ENCODE assay signal across 8 cellular contexts in genomic region chr1:248872752-248873408, GRCh38. TPM values are rescaled to one million over a fixed set of nuclear protein-coding genes. Genes with fewer than 3 reads are reported as not detected.
DNase-seq lines count a peak whose midpoint lies in the region; ATAC-seq, FAIRE-seq and TF ChIP-seq lines count a peak whose summit lies in the region.

No MANE protein-coding gene starts in this region.

- POLR2A ChIA-PET in HEK293 (lab: Yijun Ruan, JAX): interaction anchor here (0.8 to 1.4 kb wide), 3 partner anchors 14 to 47 kb away, joined by 4 read pairs; partner anchors contain the start of genes SH3BP5L, ZNF672 and ZNF692
- POLR2A ChIA-PET in SK-N-SH (lab: Yijun Ruan, JAX): interaction anchor here (1.2 to 3.1 kb wide), 4 partner anchors 9 to 47 kb away, joined by 3 to 18 read pairs (median 7); partner anchors contain the start of genes SH3BP5L, ZNF672 and ZNF692
- POLR2A ChIA-PET in K562 (lab: Yijun Ruan, JAX): interaction anchor here (0.5 to 8.6 kb wide), 9 partner anchors 10 to 124 kb away, joined by 3 to 71 read pairs (median 4); partner anchors contain the start of genes ZNF672 and ZNF692

- no peaks in the 10 kb centered on the region for H3K27me3 ChIP-seq in SK-N-SH (ENCODE audit: insufficient read depth)
- H3K27me3 ChIP-seq in K562 (ENCODE audit: control insufficient read depth in 2 of 2, insufficient read depth in 2 of 2, low read length in 2 of 2): no peaks in the 10 kb centered on the region
- no peaks in the 10 kb centered on the region for H3K27me3 ChIP-seq in iPS DF 6.9 (ENCODE audit: control insufficient read depth, insufficient read depth, low read length)
- no peaks in the 10 kb centered on the region for H3K27me3 ChIP-seq in sigmoid colon

- no peak for TF ChIP-seq RAD21 in SK-N-SH (IDR thresholded peaks at IDR 0.05; ENCODE audit: low read length)
- no peak; a peak in 1 of 4 replicates for TF ChIP-seq RAD21 in K562 (CRISPR knock-in tag; conservative IDR thresholded peaks at IDR 0.05 in 1 of 2, IDR thresholded peaks at IDR 0.05 in 1 of 2)

- DNase-seq in GM12864 (ENCODE audit: low read depth) (peak; percentile 45), LoVo (ENCODE audit: low spot score) (peak; percentile 72), SK-N-SH (peak; percentile 68), K562 (ENCODE audit: extremely low read depth in 1 of 4, low spot score in 3 of 4) (peak; percentile 68 to 89 (median 73)), iPS DF 6.9 (ENCODE audit: low read depth, low spot score) (peak; percentile 68), sigmoid colon (peak; percentile 86)
- DNase-seq in NK-92 treated with Interleukin-12 subunit alpha and Interleukin-12 subunit beta, amount 100 ng/mL, for 24 hours (lab: John Stamatoyannopoulos, UW): no peak

- TF ChIP-seq EP300 in SK-N-SH (IDR thresholded peaks at IDR 0.05; ENCODE audit: borderline replicate concordance in 1 of 2, low read depth in 1 of 2, low read length in 1 of 2): no peak
- TF ChIP-seq EP300 in K562 (IDR thresholded peaks at IDR 0.05; ENCODE audit: low read length): peak; percentile 34; the same call in 1 of the 2 replicates
- TF ChIP-seq EP300 in sigmoid colon (IDR thresholded peaks at IDR 0.05): no peak

- ATAC-seq in K562: peak; percentile 86

- no peaks in the 10 kb centered on the region for H3K9me1 ChIP-seq in K562 (ENCODE audit: control insufficient read depth, insufficient read depth, low read length)

- TSS peak; percentile 92 for BruUV-seq in K562 (replicated peaks; lab: Mats Ljungman, UMichigan)

- H3K9me2 ChIP-seq in SK-N-SH: no peaks in the 10 kb centered on the region

- no peak for FAIRE-seq in K562 (lab: Jason Lieb, UNC)

- H3K9ac ChIP-seq in SK-N-SH: peak overlapping the region; percentile 97
- H3K9ac ChIP-seq in K562 (ENCODE audit: insufficient read depth in 1 of 2, low read depth in 2 of 2, low read length in 2 of 2): peak overlapping the region; percentile 97 to 99

- CTCF ChIA-PET in HEK293 (lab: Yijun Ruan, JAX) (interaction anchor here (0.6 kb wide), 1 partner anchor 1049 kb away, joined by 3 read pairs; no protein-coding TSS in a partner anchor), SK-N-SH (lab: Yijun Ruan, JAX) (interaction anchor here (0.6 to 4.3 kb wide), 6 partner anchors 9 to 1673 kb away, joined by 3 to 19 read pairs (median 5); partner anchors contain the start of genes PGBD2 and ZNF692), K562 (lab: Yijun Ruan, JAX; ENCODE audit: low intra/inter-chr PET ratio) (no interaction called here)

- H3K27ac ChIP-seq in HEK293 (ENCODE audit: extremely low read depth, low read depth, low read length): peak overlapping the region; percentile 38; the same call in 1 of the 2 replicates
- peak overlapping the region; percentile 93 to 99 for H3K27ac ChIP-seq in SK-N-SH (ENCODE audit: low read depth in 2 of 2, low read length in 1 of 2)
- peak overlapping the region; percentile 98 for H3K27ac ChIP-seq in K562 (ENCODE audit: extremely low read depth, low read depth, low read length)
- H3K27ac ChIP-seq in iPS DF 6.9 (ENCODE audit: low read length): no peak overlapping the region
- H3K27ac ChIP-seq in sigmoid colon: peak overlapping the region; percentile 93 to 96 (median 96)

- intact Hi-C loops in K562 (cut with micrococcal nuclease): loop anchor here (1.0 kb wide), 3 partner anchors 12 to 33 kb away; partner anchors contain the start of genes PGBD2 and ZNF692
- intact Hi-C loops in sigmoid colon (cut with DNase I): loop anchor here (1.0 to 2.0 kb wide), 2 partner anchors 14 to 35 kb away; partner anchors contain the start of genes ZNF672 and ZNF692

- TF ChIP-seq POLR2A in K562 (conservative IDR thresholded peaks at IDR 0.05): 0 out of 2 replicates have a peak, but pooled peaks have one; percentile 73
- no peak for TF ChIP-seq POLR2A in sigmoid colon (IDR thresholded peaks at IDR 0.05)

- H3K4me3 ChIP-seq in GM12864 (ENCODE audit: low read depth, low read length) (peak overlapping the region; percentile 75), HEK293 (ENCODE audit: low read depth, low read length) (peak overlapping the region; percentile 57), SK-N-SH (ENCODE audit: low read depth in 2 of 2, low read length in 1 of 2) (peak overlapping the region; percentile 77 to 99), K562 (peak overlapping the region; percentile 79), iPS DF 6.9 (ENCODE audit: low read length) (peak overlapping the region; percentile 90), sigmoid colon (peak overlapping the region; percentile 44 to 64 (median 58))

- H3K9me3 ChIP-seq in HEK293 (ENCODE audit: control insufficient read depth, insufficient read depth, low read depth, low read length): no peaks in the 10 kb centered on the region
- no peaks in the 10 kb centered on the region for H3K9me3 ChIP-seq in SK-N-SH
- no peaks in the 10 kb centered on the region for H3K9me3 ChIP-seq in K562 (replicated peaks; ENCODE audit: control insufficient read depth, insufficient read depth, low read depth, low read length)
- H3K9me3 ChIP-seq in iPS DF 6.9 (ENCODE audit: control insufficient read depth, insufficient read depth, low read length): no peaks in the 10 kb centered on the region
- no peaks in the 10 kb centered on the region for H3K9me3 ChIP-seq in sigmoid colon

- in situ Hi-C loops in K562 (cut with MboI): no loop called here

- H3K36me3 ChIP-seq in HEK293 (ENCODE audit: control insufficient read depth in 2 of 2, insufficient read depth in 1 of 2, low read length in 2 of 2) (no peaks in the 10 kb centered on the region), SK-N-SH (replicated peaks in 1 of 2; ENCODE audit: control insufficient read depth in 1 of 2, insufficient read depth in 2 of 2, low read length in 1 of 2) (no peaks in the 10 kb centered on the region), K562 (ENCODE audit: control insufficient read depth, insufficient read depth, low read length) (no peaks in the 10 kb centered on the region), iPS DF 6.9 (ENCODE audit: control insufficient read depth, insufficient read depth, low read length) (no peaks in the 10 kb centered on the region), sigmoid colon (no peaks in the 10 kb centered on the region)

- WGBS in SK-N-SH (ENCODE audit: low lambda C conversion rate): 2% methylated on average over 31 of the region's 31 CpGs
- 2% methylated on average over 31 of the region's 31 CpGs for WGBS in K562 (ENCODE audit: insufficient coverage, low coverage, missing lambda C conversion rate)
- WGBS in iPS DF 6.9 (ENCODE audit: insufficient coverage, insufficient read length): no CpG with 5 or more reads among the region's 31 CpGs
- WGBS in sigmoid colon, 2 donors: 1 to 2% methylated on average over 31 of the region's 31 CpGs

- H2AFZ ChIP-seq in SK-N-SH (ENCODE audit: low read depth) (peak overlapping the region; percentile 98), K562 (ENCODE audit: low read depth, low read length) (peak overlapping the region; percentile 99)

- H4K20me1 ChIP-seq in SK-N-SH (ENCODE audit: insufficient read depth): no peaks in the 10 kb centered on the region; the same call in 1 of the 2 replicates
- no peaks in the 10 kb centered on the region for H4K20me1 ChIP-seq in K562 (replicated peaks; ENCODE audit: control insufficient read depth, insufficient read depth, low read length)

- H3K4me1 ChIP-seq in HEK293 (ENCODE audit: control insufficient read depth, insufficient read depth, low read length) (no peaks in the 10 kb centered on the region), SK-N-SH (ENCODE audit: control insufficient read depth in 1 of 2, insufficient read depth in 2 of 2, low read depth in 1 of 2, low read length in 1 of 2) (peaks cover 0 to 5% of the 10 kb centered on the region in 2 experiments; a peak in 2 of 4 replicates), K562 (replicated peaks in 1 of 2; ENCODE audit: control insufficient read depth in 2 of 2, insufficient read depth in 2 of 2, low read length in 2 of 2) (peaks cover 17 to 21% of the 10 kb centered on the region in 2 experiments), iPS DF 6.9 (ENCODE audit: control insufficient read depth, insufficient read depth, low read length) (no peaks in the 10 kb centered on the region), sigmoid colon (peaks cover 0 to 7% (median 3%) of the 10 kb centered on the region in 4 donors)

- H3K4me2 ChIP-seq in SK-N-SH: peak overlapping the region; percentile 95
- peak overlapping the region; percentile 99 for H3K4me2 ChIP-seq in K562 (ENCODE audit: insufficient read depth, low read length)

- H3K79me2 ChIP-seq in SK-N-SH (ENCODE audit: insufficient read depth): no peaks in the 10 kb centered on the region
- H3K79me2 ChIP-seq in K562 (ENCODE audit: control insufficient read depth, insufficient read depth, low read length): no peaks in the 10 kb centered on the region

- TF ChIP-seq CTCF in GM12864 (IDR thresholded peaks at IDR 0.05; ENCODE audit: low read depth, low read length, missing control alignments) (no peak), HEK293 (tag by site-specific recombination; IDR thresholded peaks at IDR 0.05) (no peak), SK-N-SH (IDR thresholded peaks at IDR 0.05) (no peak), K562 (IDR thresholded peaks at IDR 0.05 in 2 of 3, conservative IDR thresholded peaks at IDR 0.05 in 1 of 3; ENCODE audit: insufficient read depth in 2 of 3, low read depth in 1 of 3, low read length in 3 of 3) (0 out of 6 replicates have a peak, but pooled peaks of 1 of the 3 experiments have one; percentile 4), sigmoid colon (IDR thresholded peaks at IDR 0.05) (no peak)

- H3F3A ChIP-seq in SK-N-SH (replicated peaks; ENCODE audit: insufficient read depth): peaks cover 38% of the 10 kb centered on the region

RNA-seq across cellular contexts. Expression of gene ZNF692, which starts 14.0 kb away (rescaled TPM):
- 47.0 and 62.9 TPM in 2 replicates for polyA plus RNA-seq in SK-N-SH (2012; rRNA removed)
- 8.9 and 14.8 TPM in 2 replicates for polyA plus RNA-seq in SK-N-SH (2012; cell fraction: cytosol; rRNA removed)
- polyA plus RNA-seq in SK-N-SH (2012; cell fraction: nucleus; rRNA removed): 466 and 588 TPM in 2 replicates
- 236 and 421 TPM in 2 replicates for total RNA-seq in K562 (2011; cell fraction: chromatin; rRNA removed; ENCODE audit: low replicate concordance)
- total RNA-seq in K562 (2011; cell fraction: nucleolus; rRNA removed): 304 and 320 TPM in 2 replicates
- 263 and 277 TPM in 2 replicates for total RNA-seq in K562 (2011; cell fraction: nucleoplasm; rRNA removed)
- total RNA-seq in K562 (2014; rRNA removed): 55.9 and 63.3 TPM in 2 replicates
- 20.5 and 27.3 TPM in 2 replicates for total RNA-seq in K562 (2014; rRNA removed; fragmentation: Illumina TruSeq; extraction: Trizol)
- total RNA-seq in K562 (2015; rRNA removed; fragmentation: Illumina TruSeq; extraction: Trizol): 40.1 and 43.3 TPM in 2 replicates
- total RNA-seq in K562 (2021): 62.9 and 73.7 TPM in 2 replicates
- polyA plus RNA-seq in K562 (2011; rRNA removed): 84.9 and 129 TPM in 2 replicates
- 100 and 109 TPM in 2 replicates for polyA plus RNA-seq in K562 (2011; cell fraction: cytosol; rRNA removed)
- polyA plus RNA-seq in K562 (2011; cell fraction: nucleus; rRNA removed): 1,169 and 1,324 TPM in 2 replicates
- polyA plus RNA-seq in K562 (2012): 58.7 and 101 TPM in 2 replicates
- polyA plus RNA-seq in K562 (2014; fragmentation: Illumina TruSeq; extraction: Trizol): 59.9 and 69.6 TPM in 2 replicates
- 10 to 100 TPM in 1 of 2 experiments, 1 to 10 TPM in 1; 8.4 to 10.5 TPM for polyA plus RNA-seq in K562 (2014; fragmentation: Nextera tagmentation; extraction: Ambion mirVana)
- 141 and 143 TPM in 2 replicates for polyA plus RNA-seq in K562 (2014; rRNA removed)
- polyA minus RNA-seq in K562 (2011; rRNA and poly(A)+ RNA removed): 26.6 and 29.0 TPM in 2 replicates
- polyA minus RNA-seq in K562 (2011; cell fraction: cytosol; rRNA and poly(A)+ RNA removed): 9.8 and 20.9 TPM in 2 replicates
- 114 and 127 TPM in 2 replicates for polyA minus RNA-seq in K562 (2011; cell fraction: nucleus; rRNA and poly(A)+ RNA removed)
- total RNA-seq in sigmoid colon: 10 to 100 TPM; 23.5 to 59.8 (median 30.9) TPM
- polyA plus RNA-seq in sigmoid colon: 10 to 100 TPM in 2 of 3 donors, 1 to 10 TPM in 1; 5.4 to 63.2 (median 10.4) TPM

RNA-seq across cellular contexts. Expression of gene PGBD2, which starts 33.2 kb away (rescaled TPM):
- polyA plus RNA-seq in SK-N-SH (2012; rRNA removed) (6.4 and 9.9 TPM in 2 replicates), K562 (2011; rRNA removed) (15.2 and 19.4 TPM in 2 replicates), K562 (2014; fragmentation: Illumina TruSeq; extraction: Trizol) (10.9 and 13.2 TPM in 2 replicates), K562 (2014; fragmentation: Nextera tagmentation; extraction: Ambion mirVana) (10 to 100 TPM; 14.7 to 21.8 TPM), K562 (2014; rRNA removed) (20.8 and 21.6 TPM in 2 replicates), sigmoid colon (1 to 10 TPM; 3.0 to 6.0 (median 5.1) TPM)
- 6.4 and 7.2 TPM in 2 replicates for polyA plus RNA-seq in SK-N-SH (2012; cell fraction: cytosol; rRNA removed)
- 18.4 and 20.4 TPM in 2 replicates for polyA plus RNA-seq in SK-N-SH (2012; cell fraction: nucleus; rRNA removed)
- 37.0 and 45.9 TPM in 2 replicates for total RNA-seq in K562 (2011; cell fraction: chromatin; rRNA removed; ENCODE audit: low replicate concordance)
- 20.3 and 21.8 TPM in 2 replicates for total RNA-seq in K562 (2011; cell fraction: nucleolus; rRNA removed)
- total RNA-seq in K562 (2011; cell fraction: nucleoplasm; rRNA removed): 24.5 and 28.1 TPM in 2 replicates
- total RNA-seq in K562 (2014; rRNA removed) (11.9 and 12.4 TPM in 2 replicates), K562 (2014; rRNA removed; fragmentation: Illumina TruSeq; extraction: Trizol) (13.6 and 14.0 TPM in 2 replicates), K562 (2015; rRNA removed; fragmentation: Illumina TruSeq; extraction: Trizol) (18.7 TPM in 2 replicates), K562 (2021) (12.2 and 12.4 TPM in 2 replicates), sigmoid colon (1 to 10 TPM; 3.3 to 5.4 (median 4.3) TPM)
- 6.8 and 10.4 TPM in 2 replicates for polyA plus RNA-seq in K562 (2011; cell fraction: cytosol; rRNA removed)
- polyA plus RNA-seq in K562 (2011; cell fraction: nucleus; rRNA removed): 42.5 and 50.0 TPM in 2 replicates
- 11.7 and 11.9 TPM in 2 replicates for polyA plus RNA-seq in K562 (2012)
- polyA minus RNA-seq in K562 (2011; rRNA and poly(A)+ RNA removed): 21.3 and 22.7 TPM in 2 replicates
- polyA minus RNA-seq in K562 (2011; cell fraction: cytosol; rRNA and poly(A)+ RNA removed): 5.0 and 5.8 TPM in 2 replicates
- polyA minus RNA-seq in K562 (2011; cell fraction: nucleus; rRNA and poly(A)+ RNA removed): 8.5 and 12.0 TPM in 2 replicates

RNA-seq across cellular contexts. Expression of gene ZNF672, which starts 34.9 kb away (rescaled TPM):
- 14.2 and 16.0 TPM in 2 replicates for polyA plus RNA-seq in SK-N-SH (2012; rRNA removed)
- 9.0 and 12.7 TPM in 2 replicates for polyA plus RNA-seq in SK-N-SH (2012; cell fraction: cytosol; rRNA removed)
- polyA plus RNA-seq in SK-N-SH (2012; cell fraction: nucleus; rRNA removed): 24.5 and 34.1 TPM in 2 replicates
- total RNA-seq in K562 (2011; cell fraction: chromatin; rRNA removed; ENCODE audit: low replicate concordance): 34.4 and 79.5 TPM in 2 replicates
- 65.9 and 72.4 TPM in 2 replicates for total RNA-seq in K562 (2011; cell fraction: nucleolus; rRNA removed)
- 48.4 and 53.1 TPM in 2 replicates for total RNA-seq in K562 (2011; cell fraction: nucleoplasm; rRNA removed)
- total RNA-seq in K562 (2014; rRNA removed): 40.0 and 54.3 TPM in 2 replicates
- total RNA-seq in K562 (2014; rRNA removed; fragmentation: Illumina TruSeq; extraction: Trizol): 11.9 and 12.3 TPM in 2 replicates
- 18.7 and 18.9 TPM in 2 replicates for total RNA-seq in K562 (2015; rRNA removed; fragmentation: Illumina TruSeq; extraction: Trizol)
- 57.9 and 61.2 TPM in 2 replicates for total RNA-seq in K562 (2021)
- polyA plus RNA-seq in K562 (2011; rRNA removed): 50.6 and 51.5 TPM in 2 replicates
- 71.7 and 126 TPM in 2 replicates for polyA plus RNA-seq in K562 (2011; cell fraction: cytosol; rRNA removed)
- 54.1 and 88.1 TPM in 2 replicates for polyA plus RNA-seq in K562 (2011; cell fraction: nucleus; rRNA removed)
- 32.4 and 38.9 TPM in 2 replicates for polyA plus RNA-seq in K562 (2012)
- polyA plus RNA-seq in K562 (2014; fragmentation: Illumina TruSeq; extraction: Trizol): 20.3 and 24.1 TPM in 2 replicates
- 1 to 10 TPM; 1.9 to 3.1 TPM for polyA plus RNA-seq in K562 (2014; fragmentation: Nextera tagmentation; extraction: Ambion mirVana)
- polyA plus RNA-seq in K562 (2014; rRNA removed): 39.9 and 40.8 TPM in 2 replicates
- polyA minus RNA-seq in K562 (2011; rRNA and poly(A)+ RNA removed): 34.0 and 51.2 TPM in 2 replicates
- 40.2 and 43.1 TPM in 2 replicates for polyA minus RNA-seq in K562 (2011; cell fraction: cytosol; rRNA and poly(A)+ RNA removed)
- 39.4 and 43.4 TPM in 2 replicates for polyA minus RNA-seq in K562 (2011; cell fraction: nucleus; rRNA and poly(A)+ RNA removed)
- 10 to 100 TPM; 17.5 to 31.1 (median 22.5) TPM for total RNA-seq in sigmoid colon
- polyA plus RNA-seq in sigmoid colon: 10 to 100 TPM; 14.4 to 25.6 (median 17.6) TPM

RNA-seq across cellular contexts. Expression of gene SH3BP5L, which starts 47.2 kb away (rescaled TPM):
- polyA plus RNA-seq in SK-N-SH (2012; rRNA removed): 32.1 and 37.3 TPM in 2 replicates
- polyA plus RNA-seq in SK-N-SH (2012; cell fraction: cytosol; rRNA removed): 16.7 and 25.0 TPM in 2 replicates
- 57.5 and 58.1 TPM in 2 replicates for polyA plus RNA-seq in SK-N-SH (2012; cell fraction: nucleus; rRNA removed)
- total RNA-seq in K562 (2011; cell fraction: chromatin; rRNA removed; ENCODE audit: low replicate concordance): 51.2 and 69.6 TPM in 2 replicates
- 41.5 and 45.0 TPM in 2 replicates for total RNA-seq in K562 (2011; cell fraction: nucleolus; rRNA removed)
- 64.2 and 69.8 TPM in 2 replicates for total RNA-seq in K562 (2011; cell fraction: nucleoplasm; rRNA removed)
- 22.0 and 22.5 TPM in 2 replicates for total RNA-seq in K562 (2014; rRNA removed)
- 9.3 and 10.3 TPM in 2 replicates for total RNA-seq in K562 (2014; rRNA removed; fragmentation: Illumina TruSeq; extraction: Trizol)
- 15.4 and 15.8 TPM in 2 replicates for total RNA-seq in K562 (2015; rRNA removed; fragmentation: Illumina TruSeq; extraction: Trizol)
- 21.2 and 26.5 TPM in 2 replicates for total RNA-seq in K562 (2021)
- polyA plus RNA-seq in K562 (2011; rRNA removed): 16.1 and 20.2 TPM in 2 replicates
- 23.0 and 29.3 TPM in 2 replicates for polyA plus RNA-seq in K562 (2011; cell fraction: cytosol; rRNA removed)
- polyA plus RNA-seq in K562 (2011; cell fraction: nucleus; rRNA removed): 59.0 and 59.2 TPM in 2 replicates
- 15.5 and 18.3 TPM in 2 replicates for polyA plus RNA-seq in K562 (2012)
- polyA plus RNA-seq in K562 (2014; fragmentation: Illumina TruSeq; extraction: Trizol): 15.7 and 20.2 TPM in 2 replicates
- 1 to 10 TPM; 1.9 to 2.7 TPM for polyA plus RNA-seq in K562 (2014; fragmentation: Nextera tagmentation; extraction: Ambion mirVana)
- polyA plus RNA-seq in K562 (2014; rRNA removed): 18.8 and 20.7 TPM in 2 replicates
- polyA minus RNA-seq in K562 (2011; rRNA and poly(A)+ RNA removed): 17.2 and 18.0 TPM in 2 replicates
- polyA minus RNA-seq in K562 (2011; cell fraction: cytosol; rRNA and poly(A)+ RNA removed): 9.8 and 10.9 TPM in 2 replicates
- 22.5 and 28.8 TPM in 2 replicates for polyA minus RNA-seq in K562 (2011; cell fraction: nucleus; rRNA and poly(A)+ RNA removed)
- 10 to 100 TPM; 13.7 to 18.3 (median 15.3) TPM for total RNA-seq in sigmoid colon
- 10 to 100 TPM; 16.2 to 23.5 (median 19.0) TPM for polyA plus RNA-seq in sigmoid colon
